12 cellular contexts compared by ENCODE assay signal in genomic region chr16:74521691-74522090, GRCh38.
DNase-seq lines count a peak whose midpoint lies in the region; ATAC-seq and TF ChIP-seq lines count a peak whose summit lies in the region.
"Had no signal": no experiment of that assay in that cellular context is flagged by ENCODE, and none has a peak within 500 bp of the region (broad histone marks: within the 10 kb centered on the region; RNA-seq: fewer than 3 reads in every experiment).

No MANE protein-coding gene starts in this region.

- H3K27ac Mint-ChIP-seq in activated T-helper 2 cell treated with anti-CD3 and anti-CD28 coated beads, Interferon-gamma antibody, Interleukin-2, Interleukin-4, amounts not matched to agents 10 μg/mL and 5 μg/mL and 100 μg/mL, durations not matched to agents 14 hours and 24 hours and 36 hours = no peak overlapping the region
- H3K27ac Mint-ChIP-seq: T-helper 2 cell treated with Interferon-gamma antibody and Interleukin-4, amounts not matched to agents 5 μg/mL and 100 μg/mL, for 36 hours had no signal

- no peak overlapping the region for H3K23ac ChIP-seq in IMR-90 (ENCODE audit: low read depth, low read length)
- no peak overlapping the region for H3K23ac ChIP-seq in mesendoderm (ENCODE audit: low read length)

- H3K79me1 ChIP-seq in IMR-90 (ENCODE audit: low read depth in 1 of 2, low read length in 2 of 2) = peaks cover 10 to 27% of the 10 kb centered on the region in 2 experiments; a peak in 3 of 4 replicates
- H3K79me1 ChIP-seq in mesendoderm (ENCODE audit: low read length) = no peaks in the 10 kb centered on the region

- no peak overlapping the region for H2AFZ ChIP-seq in IMR-90 (replicated peaks; ENCODE audit: low read length, poor library complexity)

- BruUV-seq in IMR-90 (replicated peaks; lab: Mats Ljungman, UMichigan) = no TSS peak

- intact Hi-C loops in IMR-90 (cut with micrococcal nuclease) = no loop called here
- intact Hi-C loops in dorsolateral prefrontal cortex (cut with DNase I) = no loop called here
- intact Hi-C loops in esophagus muscularis mucosa (cut with DNase I) = no loop called here
- intact Hi-C loops in activated T-helper 2 cell treated with anti-CD3 and anti-CD28 coated beads, Interferon-gamma antibody, Interleukin-2, Interleukin-4, amounts not matched to agents 10 μg/mL and 5 μg/mL and 100 μg/mL, durations not matched to agents 14 hours and 24 hours and 36 hours (cut with micrococcal nuclease) = no loop called here

- H3K9ac ChIP-seq in IMR-90 (ENCODE audit: low read depth, low read length) = no peak overlapping the region
- no peak overlapping the region for H3K9ac ChIP-seq in mesendoderm (ENCODE audit: low read length)

- no peak overlapping the region for H3K4me3 Mint-ChIP-seq in activated T-helper 2 cell treated with anti-CD3 and anti-CD28 coated beads, Interferon-gamma antibody, Interleukin-2, Interleukin-4, amounts not matched to agents 10 μg/mL and 5 μg/mL and 100 μg/mL, durations not matched to agents 14 hours and 24 hours and 36 hours (ENCODE audit: low read depth)
- H3K4me3 Mint-ChIP-seq: IgD-negative memory B cell; T-helper 2 cell treated with Interferon-gamma antibody and Interleukin-4, amounts not matched to agents 5 μg/mL and 100 μg/mL, for 36 hours had no signal

- no peak overlapping the region for H2BK20ac ChIP-seq in IMR-90 (ENCODE audit: low read depth, low read length)

- H4K91ac ChIP-seq in IMR-90 (ENCODE audit: insufficient read depth, low read depth, low read length) = no peak overlapping the region

- H3K27me3 ChIP-seq in BE2C (no peaks in the 10 kb centered on the region), IMR-90 (ENCODE audit: control insufficient read depth, insufficient read depth, low read length) (no peaks in the 10 kb centered on the region), dorsolateral prefrontal cortex (no peaks in the 10 kb centered on the region), mesendoderm (ENCODE audit: insufficient read depth, low read length, poor library complexity) (no peaks in the 10 kb centered on the region), gastroesophageal sphincter (no peaks in the 10 kb centered on the region), esophagus muscularis mucosa (no peaks in the 10 kb centered on the region)

- H3K4me3 ChIP-seq in BE2C (ENCODE audit: low read depth, low read length) = peak overlapping the region; percentile 25
- no peak overlapping the region for H3K4me3 ChIP-seq in IMR-90 (ENCODE audit: insufficient read depth, low read depth, low read length)
- H3K4me3 ChIP-seq in dorsolateral prefrontal cortex = peak overlapping the region in 6 of 59 donors; percentile 1 to 36 (median 10)
- no peak overlapping the region for H3K4me3 ChIP-seq in mesendoderm (ENCODE audit: low read length)
- H3K4me3 ChIP-seq in gastroesophageal sphincter = no peak overlapping the region
- H3K4me3 ChIP-seq in esophagus muscularis mucosa = no peak overlapping the region

- dilution Hi-C loops in IMR-90 (cut with HindIII; ENCODE audit: low sequenced_read_pairs, unreplicated experiment) = no loop called here

- H2BK5ac ChIP-seq in IMR-90 (ENCODE audit: low read depth, low read length, poor library complexity, severe bottlenecking) (no peak overlapping the region), mesendoderm (ENCODE audit: low read length) (no peak overlapping the region)

- TF ChIP-seq CTCF in BE2C (IDR thresholded peaks at IDR 0.05; ENCODE audit: low read depth, low read length) = peak; percentile 13; the same call in 1 of the 2 replicates
- no peak for TF ChIP-seq CTCF in IMR-90 (conservative IDR thresholded peaks at IDR 0.05; ENCODE audit: low read depth, low read length)
- TF ChIP-seq CTCF in dorsolateral prefrontal cortex (IDR thresholded peaks at IDR 0.05 in 54 of 56, conservative IDR thresholded peaks at IDR 0.05 in 2 of 56; ENCODE audit: low read depth in 1 of 56, partially characterized antibody in 56 of 56) = peak in 4 of 56 donors; percentile 10 to 20 (median 17)
- no peak for TF ChIP-seq CTCF in gastroesophageal sphincter (IDR thresholded peaks at IDR 0.05)
- TF ChIP-seq CTCF in esophagus muscularis mucosa (IDR thresholded peaks at IDR 0.05) = no peak

- no peak overlapping the region for H3K18ac ChIP-seq in IMR-90 (ENCODE audit: low read depth, low read length)
- H3K18ac ChIP-seq in mesendoderm (ENCODE audit: low read length) = no peak overlapping the region

- POLR2A ChIA-PET in IMR-90 (lab: Charles Lee; ENCODE audit: unreplicated experiment) = no interaction called here

- H2AK5ac ChIP-seq in IMR-90 (ENCODE audit: low read depth, low read length) = no peak overlapping the region
- H2AK5ac ChIP-seq in mesendoderm (ENCODE audit: low read length) = no peak overlapping the region

- H3K4me1 ChIP-seq in BE2C (peaks cover 12% of the 10 kb centered on the region), IMR-90 (ENCODE audit: control insufficient read depth, insufficient read depth, low read length) (peaks cover 3% of the 10 kb centered on the region; the same call in 1 of the 2 replicates), mesendoderm (ENCODE audit: control insufficient read depth, low read depth, low read length) (no peaks in the 10 kb centered on the region), gastroesophageal sphincter (peaks cover 0 to 10% (median 6%) of the 10 kb centered on the region in 3 donors), esophagus muscularis mucosa (peaks cover 5 to 10% (median 7%) of the 10 kb centered on the region in 4 donors)

- WGBS in IMR-90 (ENCODE audit: extremely low coverage in 2 of 2, insufficient read length in 1 of 2), 2 experiments = no CpG with 5 or more reads among the region's 4 CpGs
- no CpG with 5 or more reads among the region's 4 CpGs for WGBS in mesendoderm (ENCODE audit: extremely low coverage, insufficient coverage, low lambda C conversion rate)
- WGBS in gastroesophageal sphincter (ENCODE audit: low coverage in 1 of 2), 2 donors = 28 to 61% methylated on average over 2 to 3 of the region's 4 CpGs
- 66% methylated on average over 4 of the region's 4 CpGs for WGBS in esophagus muscularis mucosa

- H4K8ac ChIP-seq in IMR-90 (ENCODE audit: low read depth in 2 of 2, low read length in 2 of 2) (no peak overlapping the region), mesendoderm (ENCODE audit: low read depth, low read length) (no peak overlapping the region)

- no peak for TF ChIP-seq RAD21 in IMR-90 (IDR thresholded peaks at IDR 0.05; ENCODE audit: low read length)

- H2BK15ac ChIP-seq in IMR-90 (ENCODE audit: low read depth, low read length) = no peak overlapping the region
- no peak overlapping the region for H2BK15ac ChIP-seq in mesendoderm (replicated peaks; ENCODE audit: low read depth)

- H2AK9ac ChIP-seq in IMR-90 (replicated peaks; ENCODE audit: low read depth, low read length, poor library complexity) = no peak overlapping the region

- no peak overlapping the region for H4K5ac ChIP-seq in IMR-90 (ENCODE audit: low read depth, low read length)
- H4K5ac ChIP-seq in mesendoderm (ENCODE audit: low read length) = no peak overlapping the region

- H3K27me3 Mint-ChIP-seq in activated T-helper 2 cell treated with anti-CD3 and anti-CD28 coated beads, Interferon-gamma antibody, Interleukin-2, Interleukin-4, amounts not matched to agents 10 μg/mL and 5 μg/mL and 100 μg/mL, durations not matched to agents 14 hours and 24 hours and 36 hours (ENCODE audit: low read depth) = no peaks in the 10 kb centered on the region
- H3K27me3 Mint-ChIP-seq: IgD-negative memory B cell had no signal

- ATAC-seq in IMR-90 (ENCODE audit: low read depth) (peak; percentile 59), gastroesophageal sphincter (no peak)

- in situ Hi-C loops in IMR-90 (cut with MboI; ENCODE audit: low sequenced_read_pairs) = no loop called here

- no peak overlapping the region for H3K14ac ChIP-seq in IMR-90 (replicated peaks; ENCODE audit: low read depth, low read length)

- CTCF ChIA-PET in IMR-90 (lab: Yijun Ruan, JAX) = no interaction called here

- H3K4me2 ChIP-seq in IMR-90 (ENCODE audit: low read depth, low read length) (0 out of 2 replicates have a peak overlapping the region, but pooled peaks have one; percentile 13), mesendoderm (ENCODE audit: low read length) (no peak overlapping the region)

- no peaks in the 10 kb centered on the region for H3K79me2 ChIP-seq in mesendoderm (ENCODE audit: control insufficient read depth, insufficient read depth, low read length)

- H3K56ac ChIP-seq in IMR-90 (ENCODE audit: extremely low read depth, insufficient read depth, low read length) (no peak overlapping the region), mesendoderm (ENCODE audit: low read length) (no peak overlapping the region)

- 0 out of 2 replicates have a peak, but pooled peaks cover 3% of the 10 kb centered on the region for H3K9me1 ChIP-seq in IMR-90 (ENCODE audit: insufficient read depth, low read length)

- TF ChIP-seq EP300 in gastroesophageal sphincter (IDR thresholded peaks at IDR 0.05) (no peak), esophagus muscularis mucosa (IDR thresholded peaks at IDR 0.05) (no peak)

- H3K27ac ChIP-seq in IMR-90 (ENCODE audit: insufficient read depth, low read length) = no peak overlapping the region
- H3K27ac ChIP-seq in dorsolateral prefrontal cortex = peak overlapping the region in 57 of 59 donors; percentile 2 to 91 (median 73)
- no peak overlapping the region for H3K27ac ChIP-seq in mesendoderm (ENCODE audit: low read depth, low read length)
- no peak overlapping the region for H3K27ac ChIP-seq in gastroesophageal sphincter
- no peak overlapping the region for H3K27ac ChIP-seq in esophagus muscularis mucosa (replicated peaks in 1 of 4)
- H3K27ac ChIP-seq: epithelial cell of prostate had no signal

- H4K20me1 ChIP-seq in IMR-90 (ENCODE audit: insufficient read depth, low read length) = peaks cover 6% of the 10 kb centered on the region; the same call in 1 of the 2 replicates

- peaks cover 13% of the 10 kb centered on the region for H3K9me3 Mint-ChIP-seq in activated T-helper 2 cell treated with anti-CD3 and anti-CD28 coated beads, Interferon-gamma antibody, Interleukin-2, Interleukin-4, amounts not matched to agents 10 μg/mL and 5 μg/mL and 100 μg/mL, durations not matched to agents 14 hours and 24 hours and 36 hours

- DNase-seq in BE2C (peak; percentile 89), IMR-90 (peak; percentile 35), dorsolateral prefrontal cortex (peak in 7 of 10 donors; percentile 20 to 73 (median 51)), mesendoderm (peak; percentile 32), esophagus muscularis mucosa (ENCODE audit: extremely low spot score) (no peak), NCI-H748 treated with DMSO at 0.1 percent for 48 hours (lab: John Stamatoyannopoulos, UW) (no peak)
- no peak for DNase-seq in activated T-helper 2 cell treated with anti-CD3 and anti-CD28 coated beads, Interferon-gamma antibody, Interleukin-2, Interleukin-4, amounts not matched to agents 10 μg/mL and 5 μg/mL and 100 μg/mL, durations not matched to agents 14 hours and 24 hours and 36 hours (ENCODE audit: low spot score)
- DNase-seq: DMS79 treated with DMSO at 0.1 percent for 48 hours had no signal

- peaks cover 21% of the 10 kb centered on the region for H3K36me3 Mint-ChIP-seq in activated T-helper 2 cell treated with anti-CD3 and anti-CD28 coated beads, Interferon-gamma antibody, Interleukin-2, Interleukin-4, amounts not matched to agents 10 μg/mL and 5 μg/mL and 100 μg/mL, durations not matched to agents 14 hours and 24 hours and 36 hours (ENCODE audit: low read depth)

- H3K4ac ChIP-seq in IMR-90 (ENCODE audit: low read depth, low read length) (no peak overlapping the region), mesendoderm (ENCODE audit: low read depth, low read length) (no peak overlapping the region)

- TF ChIP-seq POLR2A in IMR-90 (IDR thresholded peaks at IDR 0.05; ENCODE audit: low read depth, low read length) = no peak
- no peak for TF ChIP-seq POLR2A in gastroesophageal sphincter (IDR thresholded peaks at IDR 0.05)
- no peak for TF ChIP-seq POLR2A in esophagus muscularis mucosa (IDR thresholded peaks at IDR 0.05; ENCODE audit: low read depth)

- H2BK120ac ChIP-seq in IMR-90 (ENCODE audit: low read depth, low read length) = no peak overlapping the region
- no peak overlapping the region for H2BK120ac ChIP-seq in mesendoderm (ENCODE audit: low read depth, low read length)

- no peaks in the 10 kb centered on the region for H3K4me1 Mint-ChIP-seq in activated T-helper 2 cell treated with anti-CD3 and anti-CD28 coated beads, Interferon-gamma antibody, Interleukin-2, Interleukin-4, amounts not matched to agents 10 μg/mL and 5 μg/mL and 100 μg/mL, durations not matched to agents 14 hours and 24 hours and 36 hours (ENCODE audit: low read depth)

- H3K9me3 ChIP-seq in BE2C (no peaks in the 10 kb centered on the region; the same call in 1 of the 2 replicates), IMR-90 (ENCODE audit: control insufficient read depth, insufficient read depth, low read length) (no peaks in the 10 kb centered on the region), gastroesophageal sphincter (no peaks in the 10 kb centered on the region), esophagus muscularis mucosa (no peaks in the 10 kb centered on the region)

- H3K36me3 ChIP-seq in BE2C (no peaks in the 10 kb centered on the region; the same call in none of the 2 replicates), IMR-90 (ENCODE audit: control insufficient read depth, insufficient read depth, low read length) (0 out of 2 replicates have a peak, but pooled peaks cover 1% of the 10 kb centered on the region), mesendoderm (ENCODE audit: control insufficient read depth, insufficient read depth, low read length) (no peaks in the 10 kb centered on the region), gastroesophageal sphincter (peaks cover 0 to 5% of the 10 kb centered on the region in 2 donors), esophagus muscularis mucosa (peaks cover 0 to 6% (median 2%) of the 10 kb centered on the region in 4 donors)

Comparison
In these comparisons a context has a peak if more than half of its experiments do, and no peak if none do; other contexts are left out.
1. DNase-seq: peak in BE2C (single experiment), IMR-90 (single experiment), dorsolateral prefrontal cortex (7 of 10) and mesendoderm (single experiment); none in esophagus muscularis mucosa (single experiment), activated T-helper 2 cell treated with anti-CD3 and anti-CD28 coated beads, Interferon-gamma antibody, Interleukin-2, Interleukin-4, amounts not matched to agents 10 μg/mL and 5 μg/mL and 100 μg/mL, durations not matched to agents 14 hours and 24 hours and 36 hours (single experiment) and NCI-H748 treated with DMSO at 0.1 percent for 48 hours (single experiment).
2. H3K27ac ChIP-seq: peak in dorsolateral prefrontal cortex (57 of 59); none in IMR-90 (single experiment), mesendoderm (single experiment), gastroesophageal sphincter (0 of 4) and esophagus muscularis mucosa (0 of 4).